ENCODE assay signal across 13 cellular contexts in the genomic region with DNA sequence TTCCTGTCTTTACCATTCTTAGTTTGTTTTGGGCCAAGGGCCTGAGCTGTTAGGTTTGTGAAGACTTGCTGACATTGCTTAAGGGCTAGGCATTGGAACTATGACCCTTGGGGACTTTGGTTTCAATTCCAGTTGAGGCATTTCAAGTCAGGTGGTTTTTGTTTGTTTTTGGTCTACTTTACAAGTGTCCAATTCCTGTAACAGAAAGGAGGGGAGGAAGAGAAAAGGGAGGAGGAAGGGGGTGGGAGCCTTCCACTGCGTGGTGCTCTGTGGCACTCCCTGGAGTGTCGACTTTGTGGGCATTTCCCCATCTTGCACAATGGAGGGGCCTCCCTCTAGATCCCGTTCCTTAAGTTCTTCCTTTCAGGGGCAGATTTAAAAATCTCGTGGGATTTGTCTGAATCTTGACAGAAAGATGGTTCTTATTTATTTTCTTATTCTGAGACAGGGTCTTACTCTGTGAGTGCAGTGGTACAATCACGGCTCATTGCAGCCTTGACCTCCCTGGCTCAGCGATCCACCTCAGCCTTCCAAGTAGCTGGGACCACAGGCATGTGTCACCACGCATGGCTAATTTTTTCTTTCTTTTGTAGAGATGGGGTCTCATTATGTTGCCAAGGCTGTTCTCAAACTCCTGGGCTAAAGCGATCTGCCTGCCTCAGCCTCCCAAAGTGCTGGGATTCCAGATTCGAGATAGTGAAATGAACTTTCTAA. TPM values are rescaled to one million over a fixed set of nuclear protein-coding genes. Genes with fewer than 3 reads are reported as not detected.
DNase-seq lines count a peak whose midpoint lies in the region; ATAC-seq, FAIRE-seq and TF ChIP-seq lines count a peak whose summit lies in the region.
"Had no signal": no experiment of that assay in that cellular context is flagged by ENCODE, and none has a peak within 500 bp of the region (broad histone marks: within the 10 kb centered on the region; RNA-seq: fewer than 3 reads in every experiment).

No MANE protein-coding gene starts in this region.

- FAIRE-seq in H1 (lab: Jason Lieb, UNC) = no peak

- H3K4me2 ChIP-seq in H1 (ENCODE audit: insufficient read depth in 1 of 2, low read depth in 2 of 2, low read length in 2 of 2) = no peak overlapping the region
- H3K4me2 ChIP-seq: GM23338 had no signal

- H3K9ac ChIP-seq in H1 (replicated peaks in 1 of 4; ENCODE audit: extremely low read depth in 1 of 4, low read depth in 3 of 4, low read length in 3 of 4) = no peak overlapping the region

- H4K20me1 ChIP-seq in H1 (replicated peaks in 1 of 2; ENCODE audit: control insufficient read depth in 1 of 2, insufficient read depth in 2 of 2, low read length in 2 of 2) = no peaks in the 10 kb centered on the region

- ATAC-seq in heart right ventricle (no peak), GM21390 (IDR thresholded peaks at IDR 0.05; ENCODE audit: unreplicated experiment) (no peak), HG02642 (IDR thresholded peaks at IDR 0.05; ENCODE audit: poor library complexity, unreplicated experiment) (no peak)
- ATAC-seq: GM23338 had no signal

- no peak overlapping the region for H2AFZ ChIP-seq in H1 (ENCODE audit: low read length)
- H2AFZ ChIP-seq: GM23338 had no signal

- H2AK5ac ChIP-seq in H1 (ENCODE audit: low read depth, low read length) = 0 out of 2 replicates have a peak overlapping the region, but pooled peaks have one; percentile 30

- H3K27me3 ChIP-seq in left ventricle myocardium inferior (ENCODE audit: low read depth) = no peaks in the 10 kb centered on the region
- peaks cover 0 to 30% (median 0%) of the 10 kb centered on the region in 7 donors for H3K27me3 ChIP-seq in heart right ventricle
- H3K27me3 ChIP-seq in H1 (replicated peaks in 1 of 4; ENCODE audit: control insufficient read depth in 3 of 4, extremely low read depth in 1 of 4, insufficient read depth in 3 of 4, low read length in 3 of 4) = peaks cover 6 to 33% (median 22%) of the 10 kb centered on the region in 4 experiments

- H3K4me1 ChIP-seq in left ventricle myocardium inferior (peaks cover 61% of the 10 kb centered on the region), heart right ventricle (peaks cover 16 to 55% (median 47%) of the 10 kb centered on the region in 9 donors), H1 (replicated peaks in 1 of 4; ENCODE audit: control insufficient read depth in 3 of 4, insufficient read depth in 4 of 4, low read length in 3 of 4) (peaks cover 9 to 29% (median 16%) of the 10 kb centered on the region in 4 experiments)

- WGBS in heart right ventricle, 2 donors = 81% methylated on average over 9 of the region's 9 CpGs
- 84% methylated on average over 9 of the region's 9 CpGs; no CpG with 5 or more reads in 1 of the 2 experiments for WGBS in H1 (ENCODE audit: extremely low coverage in 1 of 2, insufficient coverage in 1 of 2, insufficient read length in 1 of 2, insufficient replicate concordance in 2 of 2, low coverage in 1 of 2, low lambda C conversion rate in 2 of 2, missing lambda C conversion rate in 1 of 2), 2 experiments

- no peak overlapping the region for H2BK120ac ChIP-seq in H1 (replicated peaks; ENCODE audit: low read depth, low read length)

- CTCF ChIA-PET in H1 (lab: Charles Lee; ENCODE audit: partially characterized antibody) = interaction anchor here (1.2 to 10.1 kb wide), 16 partner anchors 12 to 183 kb away, joined by 3 to 138 read pairs (median 21); a partner anchor contains a TSS

- peak overlapping the region; percentile 75 for H2BK12ac ChIP-seq in H1 (ENCODE audit: low read depth, low read length)

- H2BK20ac ChIP-seq in H1 (ENCODE audit: low read length) = 0 out of 2 replicates have a peak overlapping the region, but pooled peaks have one; percentile 21

- no peaks in the 10 kb centered on the region for H3K79me1 ChIP-seq in H1 (ENCODE audit: low read depth, low read length)

- no peaks in the 10 kb centered on the region for H3K9me3 Mint-ChIP-seq in nephron progenitor cell
- H3K9me3 Mint-ChIP-seq: GM23338 had no signal

- H3K4me3 ChIP-seq in left ventricle myocardium inferior (no peak overlapping the region), heart right ventricle (no peak overlapping the region), H1 (ENCODE audit: extremely low read depth in 1 of 4, insufficient read depth in 2 of 4, low read depth in 3 of 4, low read length in 4 of 4) (no peak overlapping the region), foreskin fibroblast (ENCODE audit: low read depth in 1 of 2, low read length in 2 of 2) (no peak overlapping the region)
- H3K4me3 ChIP-seq: GM23338 had no signal

- H3K18ac ChIP-seq in H1 (ENCODE audit: extremely low read depth, low read length) = no peak overlapping the region

- intact Hi-C loops in left ventricle myocardium inferior (cut with micrococcal nuclease) (loop anchor here (2.0 to 5.0 kb wide), 2 partner anchors 69 to 162 kb away; no protein-coding TSS in a partner anchor), heart right ventricle (cut with DNase I) (loop anchor here in 7 of 10 donors (2.0 to 5.0 kb wide), 8 partner anchors 47 to 167 kb away; no protein-coding TSS in a partner anchor)

- no peaks in the 10 kb centered on the region for H3K79me2 ChIP-seq in H1 (ENCODE audit: control insufficient read depth in 1 of 2, insufficient read depth in 2 of 2, low read length in 2 of 2)

- H3K23ac ChIP-seq in H1 (ENCODE audit: insufficient read length) = no peak overlapping the region

- H3K56ac ChIP-seq in H1 (replicated peaks; ENCODE audit: insufficient read length, low read depth, low read length) = no peak overlapping the region

- no peak overlapping the region for H3K4ac ChIP-seq in H1 (replicated peaks; ENCODE audit: insufficient read length, low read depth, low read length)

- H4K5ac ChIP-seq in H1 (ENCODE audit: insufficient read length, low read depth, low read length) = no peak overlapping the region

- H3K36me3 ChIP-seq in left ventricle myocardium inferior (no peaks in the 10 kb centered on the region), heart right ventricle (no peaks in the 10 kb centered on the region), H1 (ENCODE audit: control insufficient read depth in 2 of 4, insufficient read depth in 4 of 4, low read length in 3 of 4) (no peaks in the 10 kb centered on the region)

- H3K23me2 ChIP-seq in H1 (ENCODE audit: low read depth, low read length) = no peaks in the 10 kb centered on the region; the same call in 1 of the 2 replicates

- DNase-seq in left ventricle myocardium inferior = no peak
- no peak for DNase-seq in heart right ventricle
- DNase-seq in H1 (ENCODE audit: low read depth in 1 of 2, low spot score in 2 of 2) = no peak
- DNase-seq in nephron progenitor cell = no peak
- DNase-seq in NCI-H187 (lab: John Stamatoyannopoulos, UW) = no peak
- DNase-seq in foreskin fibroblast = no peak
- DNase-seq: ACHN, cortex of kidney, NCI-H1048, nucleus accumbens had no signal

- H2BK5ac ChIP-seq in H1 (ENCODE audit: low read depth, low read length) = no peak overlapping the region

- H4K8ac ChIP-seq in H1 (ENCODE audit: extremely low read depth, insufficient read depth, low read length) = no peak overlapping the region

- H2BK15ac ChIP-seq in H1 (ENCODE audit: low read length) = 0 out of 2 replicates have a peak overlapping the region, but pooled peaks have one; percentile 40

- H3K27ac Mint-ChIP-seq in nephron progenitor cell = peak overlapping the region; percentile 92
- H3K27ac Mint-ChIP-seq: GM23338 had no signal

- no peak overlapping the region for H4K91ac ChIP-seq in H1 (replicated peaks; ENCODE audit: insufficient read length, low read length)

- no peaks in the 10 kb centered on the region for H3K9me3 ChIP-seq in left ventricle myocardium inferior (replicated peaks)
- no peaks in the 10 kb centered on the region for H3K9me3 ChIP-seq in heart right ventricle
- H3K9me3 ChIP-seq in H1 (ENCODE audit: insufficient read depth in 2 of 2, low read depth in 1 of 2, low read length in 1 of 2) = no peaks in the 10 kb centered on the region

- no peak for TF ChIP-seq EP300 in H1 (IDR thresholded peaks at IDR 0.05; ENCODE audit: borderline replicate concordance in 1 of 2, low read depth in 2 of 2, low read length in 2 of 2)

- H3K14ac ChIP-seq in H1 (ENCODE audit: insufficient read length) = no peak overlapping the region

- TF ChIP-seq CTCF in left ventricle myocardium inferior (IDR thresholded peaks at IDR 0.05; ENCODE audit: borderline replicate concordance) (no peak), heart right ventricle (IDR thresholded peaks at IDR 0.05) (no peak), H1 (IDR thresholded peaks at IDR 0.05; ENCODE audit: control extremely low read depth in 1 of 3, insufficient read depth in 1 of 3, low read depth in 1 of 3, low read length in 3 of 3) (no peak), nephron progenitor cell (IDR thresholded peaks at IDR 0.05) (no peak), foreskin fibroblast (IDR thresholded peaks at IDR 0.05; ENCODE audit: low read depth, low read length) (no peak)

- peaks cover 26% of the 10 kb centered on the region for H3K27me3 Mint-ChIP-seq in nephron progenitor cell (ENCODE audit: low read depth, poor library complexity)

- TF ChIP-seq POLR2A in H1 (IDR thresholded peaks at IDR 0.05; ENCODE audit: control extremely low read depth in 1 of 2, low read depth in 2 of 2, low read length in 2 of 2) = no peak

- POLR2A ChIA-PET in H1 (lab: Charles Lee; ENCODE audit: partially characterized antibody) = interaction anchor here (0.6 to 27.3 kb wide), 6 partner anchors 17 to 176 kb away, joined by 3 to 804 read pairs (median 8); a partner anchor contains a TSS

- peaks cover 61% of the 10 kb centered on the region for H3K4me1 Mint-ChIP-seq in nephron progenitor cell

- no peak for TF ChIP-seq RAD21 in H1 (IDR thresholded peaks at IDR 0.05 in 1 of 2, conservative IDR thresholded peaks at IDR 0.05 in 1 of 2; ENCODE audit: low read depth in 2 of 2, low read length in 2 of 2)

- H3K4me3 Mint-ChIP-seq in nephron progenitor cell = peak overlapping the region; percentile 9
- H3K4me3 Mint-ChIP-seq: GM23338 had no signal

- H3K36me3 Mint-ChIP-seq in nephron progenitor cell (ENCODE audit: low read depth) = no peaks in the 10 kb centered on the region

- H3K27ac ChIP-seq in left ventricle myocardium inferior (replicated peaks) = peak overlapping the region; percentile 97
- peak overlapping the region in 3 of 10 donors; percentile 8 to 97 (median 25) for H3K27ac ChIP-seq in heart right ventricle
- H3K27ac ChIP-seq in H1 (ENCODE audit: low read depth, low read length) = no peak overlapping the region

TF ChIP-seq in H1, 55 proteins besides CTCF, POLR2A, EP300 and RAD21:
- TF ChIP-seq KDM5A (IDR thresholded peaks at IDR 0.05; ENCODE audit: low read length) = no peak

RNA-seq across cellular contexts. Expression of a gene that starts 59.5 kb away (rescaled TPM):
- total RNA-seq in left ventricle myocardium inferior (32.3 TPM), heart right ventricle (10 to 100 TPM; 33.8 to 45.8 (median 37.5) TPM)
- polyA plus RNA-seq in heart right ventricle (10 to 100 TPM; 18.0 to 25.9 TPM), H1 (2011; rRNA removed) (22.0 and 30.5 TPM in 2 replicates)
- total RNA-seq in H1 (2021; fragmentation: NEBNext Ultra II Directional; extraction: Animal tissue kit (Norgen Biotek cat#: 25700)) = 63.8 and 66.9 TPM in 2 replicates
- polyA plus RNA-seq in H1 (2011; cell fraction: cytosol; rRNA removed) = 32.4 TPM
- 58.9 TPM for polyA plus RNA-seq in H1 (2011; cell fraction: nucleus; rRNA removed)
- 31.9 to 56.8 TPM (median 40.2 TPM) in 4 replicates for polyA plus RNA-seq in H1 (2012, experiment 1 of 2)
- 6.5 TPM for polyA plus RNA-seq in H1 (2012, experiment 2 of 2)
- polyA plus RNA-seq in H1 (2013, experiment 1 of 2) = 84.7 TPM
- 87.1 TPM for polyA plus RNA-seq in H1 (2013, experiment 2 of 2)
- polyA minus RNA-seq in H1 (2011; rRNA and poly(A)+ RNA removed) = 71.7 and 103 TPM in 2 replicates
- polyA minus RNA-seq in H1 (2011; cell fraction: cytosol; rRNA and poly(A)+ RNA removed) = 21.0 TPM
- 79.4 TPM for polyA minus RNA-seq in H1 (2011; cell fraction: nucleus; rRNA and poly(A)+ RNA removed)
